Comparison of ENCODE assay signal across 14 cellular contexts in the genomic region with DNA sequence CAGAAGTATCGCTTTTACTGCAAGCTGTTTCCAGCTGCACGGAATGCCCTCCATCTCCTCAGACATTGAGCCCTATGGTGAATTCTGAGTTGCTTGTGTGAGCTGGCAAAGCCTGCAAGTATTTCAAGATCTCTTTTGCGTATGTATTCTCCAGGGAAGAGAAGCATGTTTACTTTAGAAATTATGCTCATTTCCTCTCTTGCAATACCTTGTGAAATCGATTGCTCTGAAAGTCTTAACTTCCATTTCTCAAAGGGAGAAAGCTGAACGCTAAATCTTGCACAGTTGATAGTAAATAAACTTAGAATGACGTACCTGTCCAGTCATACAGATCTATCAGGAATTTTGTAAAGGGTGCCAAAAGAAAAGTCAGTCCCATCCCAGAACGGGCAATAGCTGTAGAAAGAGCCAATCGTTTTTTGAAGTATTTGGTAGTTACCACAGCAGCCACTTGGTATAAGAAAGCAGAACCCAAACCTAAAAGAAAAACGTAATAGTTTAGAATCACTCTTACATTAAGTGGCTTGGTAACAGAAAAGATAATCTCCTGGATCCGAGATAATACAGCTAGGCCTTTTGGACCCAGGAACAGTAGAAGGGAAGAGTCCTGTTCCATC. TPM values are rescaled to one million over a fixed set of nuclear protein-coding genes. Genes with fewer than 3 reads are reported as not detected.
A peak's percentile ranks its signal among the peaks of the same experiment; 100 is the strongest.
DNase-seq lines count a peak whose midpoint lies in the region; ATAC-seq and TF ChIP-seq lines count a peak whose summit lies in the region.
"Had no signal": no experiment of that assay in that cellular context is flagged by ENCODE, and none has a peak within 500 bp of the region (broad histone marks: within the 10 kb centered on the region; RNA-seq: fewer than 3 reads in every experiment).

No MANE protein-coding gene starts in this region.

- H3K27ac ChIP-seq in A673 (ENCODE audit: low read depth, low read length, poor library complexity, severe bottlenecking) (no peak overlapping the region), HL-60 (replicated peaks) (peak overlapping the region; percentile 89), lung (ENCODE audit: low read depth in 1 of 2, low read length in 1 of 2) (peak overlapping the region in 1 of 2 donors; percentile 73)
- H3K27ac ChIP-seq: BLaER1 had no signal

- H3K36me3 Mint-ChIP-seq in natural killer cell, result no peaks in the 10 kb centered on the region

- H3K36me3 ChIP-seq in A673 (ENCODE audit: insufficient read depth, low read length, poor library complexity, severe bottlenecking) (peaks cover 9% of the 10 kb centered on the region), lung (ENCODE audit: control insufficient read depth in 2 of 2, insufficient read depth in 2 of 2, low read length in 2 of 2) (peaks cover 3 to 4% of the 10 kb centered on the region in 2 donors)

- ATAC-seq in lung (ENCODE audit: insufficient read depth, low FRiP score) (peak; percentile 62), HG02623 (IDR thresholded peaks at IDR 0.05; ENCODE audit: unreplicated experiment) (no peak), natural killer cell (no peak)
- ATAC-seq: SK-N-SH treated with all-trans-retinoic acid at 6 μM for 48 hours had no signal

- peaks cover 16% of the 10 kb centered on the region in 2 donors for H3K4me1 Mint-ChIP-seq in natural killer cell
- H3K4me1 Mint-ChIP-seq: nephron progenitor cell had no signal

- H3K27ac Mint-ChIP-seq in natural killer cell, result no peak overlapping the region
- H3K27ac Mint-ChIP-seq: activated naive CD8-positive, alpha-beta T cell; nephron progenitor cell had no signal

- no peak for TF ChIP-seq CTCF in A673 (conservative IDR thresholded peaks at IDR 0.05; ENCODE audit: low read depth, low read length)
- no peak for TF ChIP-seq CTCF in HL-60 (IDR thresholded peaks at IDR 0.05; ENCODE audit: insufficient read depth, low read length)
- no peak for TF ChIP-seq CTCF in astrocyte of the spinal cord (IDR thresholded peaks at IDR 0.05; ENCODE audit: low read depth, low read length)
- TF ChIP-seq CTCF in lung (IDR thresholded peaks at IDR 0.05; ENCODE audit: control extremely low read depth, extremely low read depth), result no peak
- no peak for TF ChIP-seq CTCF in natural killer cell (IDR thresholded peaks at IDR 0.05)

- H3K9me3 Mint-ChIP-seq in natural killer cell, result no peaks in the 10 kb centered on the region
- H3K9me3 Mint-ChIP-seq: nephron progenitor cell had no signal

- H3K4me3 Mint-ChIP-seq in natural killer cell, result no peak overlapping the region
- H3K4me3 Mint-ChIP-seq: activated naive CD8-positive, alpha-beta T cell; nephron progenitor cell had no signal

- BruUV-seq in A673 (replicated peaks; lab: Mats Ljungman, UMichigan), result no TSS peak

- POLR2A ChIA-PET in A673 (lab: Charles Lee; ENCODE audit: low non-redundant PET), result interaction anchor here (0.7 kb wide), 1 partner anchor 473 kb away, joined by 3 read pairs; no protein-coding TSS in a partner anchor

- DNase-seq in A673 (ENCODE audit: low spot score), result peak; percentile 29
- peak in 1 of 2 experiments; percentile 81 for DNase-seq in HL-60 (ENCODE audit: low read depth in 1 of 2, low spot score in 1 of 2)
- DNase-seq in astrocyte of the spinal cord (ENCODE audit: low read depth, low spot score), result peak; percentile 29
- no peak for DNase-seq in lung (ENCODE audit: low spot score)
- DNase-seq in natural killer cell, result no peak
- no peak for DNase-seq in HK-2 (ENCODE audit: unreplicated experiment)
- no peak for DNase-seq in stimulated activated CD4-positive, alpha-beta T cell treated with anti-CD3 and anti-CD28 coated beads, Interleukin-15, amount 100 ng/mL, for 24 hours
- DNase-seq: activated CD4-positive, alpha-beta T cell treated with anti-CD3 and anti-CD28 coated beads, Interleukin-2, amount 50 U/mL, for 48 hours; NCI-H526; nephron progenitor cell had no signal

- no peaks in the 10 kb centered on the region for H3K27me3 Mint-ChIP-seq in natural killer cell (ENCODE audit: low read depth in 2 of 2)
- H3K27me3 Mint-ChIP-seq: activated naive CD8-positive, alpha-beta T cell had no signal

- H3K4me3 ChIP-seq in A673 (ENCODE audit: low read depth, low read length, poor library complexity, severe bottlenecking), result no peak overlapping the region
- no peak overlapping the region for H3K4me3 ChIP-seq in HL-60 (replicated peaks; ENCODE audit: insufficient read depth, low read length)
- no peak overlapping the region for H3K4me3 ChIP-seq in astrocyte of the spinal cord (ENCODE audit: low read depth, low read length)
- H3K4me3 ChIP-seq in lung, result no peak overlapping the region
- H3K4me3 ChIP-seq: BLaER1 had no signal

- CTCF ChIA-PET in A673 (lab: Charles Lee), result no interaction called here

- H3K4me1 ChIP-seq in A673 (ENCODE audit: insufficient read depth, low read length, poor library complexity, severe bottlenecking) (peaks cover 9% of the 10 kb centered on the region), lung (ENCODE audit: control insufficient read depth in 2 of 2, insufficient read depth in 2 of 2, low read length in 2 of 2) (peaks cover 0 to 3% of the 10 kb centered on the region in 2 donors)

- in situ Hi-C loops in astrocyte of the spinal cord (cut with HindIII; ENCODE audit: low sequenced_read_pairs), result no loop called here

- WGBS in lung, 2 donors, result 24 to 44% methylated on average over 10 of the region's 10 CpGs

- H3K9me3 ChIP-seq in A673 (ENCODE audit: low read depth, low read length, poor library complexity, severe bottlenecking) (no peaks in the 10 kb centered on the region), lung (ENCODE audit: control insufficient read depth in 2 of 2, insufficient read depth in 1 of 2, low read length in 1 of 2) (no peaks in the 10 kb centered on the region)
- H3K9me3 ChIP-seq: BLaER1 had no signal

- intact Hi-C loops in A673 (cut with micrococcal nuclease; ENCODE audit: unreplicated experiment), result no loop called here
- intact Hi-C loops in natural killer cell (cut with micrococcal nuclease), result no loop called here

- H3K27me3 ChIP-seq in A673 (replicated peaks; ENCODE audit: insufficient read depth, low read depth, low read length, poor library complexity), result no peaks in the 10 kb centered on the region
- H3K27me3 ChIP-seq in HL-60 (ENCODE audit: insufficient read depth, poor library complexity, severe bottlenecking), result no peaks in the 10 kb centered on the region
- no peaks in the 10 kb centered on the region for H3K27me3 ChIP-seq in lung (ENCODE audit: control insufficient read depth, insufficient read depth)
- H3K27me3 ChIP-seq: BLaER1 had no signal

RNA-seq across cellular contexts. Expression of a gene that starts 10.1 kb away (rescaled TPM):
- total RNA-seq in A673 (2021) (0.48 and 0.60 TPM in 2 replicates), lung (10 to 100 TPM in 1 of 2 donors, 1 to 10 TPM in 1; 6.8 to 12.0 TPM), natural killer cell (under 1 TPM; 0.30 to 0.40 (median 0.34) TPM)
- 1 to 10 TPM; 4.6 to 8.5 TPM for polyA plus RNA-seq in lung

RNA-seq across cellular contexts. Expression of a gene that starts 26.7 kb away (rescaled TPM):
- total RNA-seq in A673 (2021) (138 and 144 TPM in 2 replicates), lung (100 to 1,000 TPM in 1 of 2 donors, 10 to 100 TPM in 1; 45.6 to 115 TPM), natural killer cell (100 to 1,000 TPM in 1 of 3 donors, 10 to 100 TPM in 2; 86.1 to 102 (median 90.4) TPM)
- 100 to 1,000 TPM; 369 to 427 TPM for polyA plus RNA-seq in lung

RNA-seq across cellular contexts. Expression of a gene that starts 41.6 kb away (rescaled TPM):
- total RNA-seq in A673 (2021) (59.9 and 60.3 TPM in 2 replicates), lung (10 to 100 TPM; 25.5 to 55.4 TPM), natural killer cell (100 to 1,000 TPM in 1 of 3 donors, 10 to 100 TPM in 2; 81.8 to 109 (median 87.0) TPM)
- 1 to 10 TPM; 3.6 to 4.8 TPM for polyA plus RNA-seq in lung

Comparison
In these comparisons a context has a peak if more than half of its experiments do, and no peak if none do; other contexts are left out.
1. DNase-seq: peak in A673 (single experiment) and astrocyte of the spinal cord (single experiment); none in lung (single experiment), natural killer cell (single experiment), HK-2 (single experiment) and stimulated activated CD4-positive, alpha-beta T cell treated with anti-CD3 and anti-CD28 coated beads, Interleukin-15, amount 100 ng/mL, for 24 hours (single experiment).